In the genomic region with DNA sequence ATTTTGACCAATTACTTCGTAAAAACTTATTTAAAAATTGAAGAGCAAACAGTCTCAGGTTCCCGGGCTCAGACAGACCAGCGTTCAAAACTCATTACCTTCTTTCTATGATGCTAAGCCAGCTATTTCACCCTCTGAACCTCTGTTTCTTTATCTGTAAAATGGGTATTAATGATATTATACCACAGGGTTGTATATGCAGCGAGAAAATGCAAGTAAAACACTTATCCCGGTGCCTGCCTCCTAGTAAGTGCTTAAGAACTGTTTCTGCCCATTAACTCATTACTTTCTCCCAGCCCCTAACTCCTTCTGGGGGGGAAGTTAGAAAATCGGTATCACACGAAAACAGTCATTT, we compare ENCODE assay signal across 1 cellular context.
TF ChIP-seq lines count a peak whose summit lies in the region.

No MANE protein-coding gene starts in this region.

TF ChIP-seq in HEK293, 187 proteins besides CTCF, POLR2A, EP300 and RAD21 (continued from another document and continues in another):
- TF ChIP-seq, protein P1, sequence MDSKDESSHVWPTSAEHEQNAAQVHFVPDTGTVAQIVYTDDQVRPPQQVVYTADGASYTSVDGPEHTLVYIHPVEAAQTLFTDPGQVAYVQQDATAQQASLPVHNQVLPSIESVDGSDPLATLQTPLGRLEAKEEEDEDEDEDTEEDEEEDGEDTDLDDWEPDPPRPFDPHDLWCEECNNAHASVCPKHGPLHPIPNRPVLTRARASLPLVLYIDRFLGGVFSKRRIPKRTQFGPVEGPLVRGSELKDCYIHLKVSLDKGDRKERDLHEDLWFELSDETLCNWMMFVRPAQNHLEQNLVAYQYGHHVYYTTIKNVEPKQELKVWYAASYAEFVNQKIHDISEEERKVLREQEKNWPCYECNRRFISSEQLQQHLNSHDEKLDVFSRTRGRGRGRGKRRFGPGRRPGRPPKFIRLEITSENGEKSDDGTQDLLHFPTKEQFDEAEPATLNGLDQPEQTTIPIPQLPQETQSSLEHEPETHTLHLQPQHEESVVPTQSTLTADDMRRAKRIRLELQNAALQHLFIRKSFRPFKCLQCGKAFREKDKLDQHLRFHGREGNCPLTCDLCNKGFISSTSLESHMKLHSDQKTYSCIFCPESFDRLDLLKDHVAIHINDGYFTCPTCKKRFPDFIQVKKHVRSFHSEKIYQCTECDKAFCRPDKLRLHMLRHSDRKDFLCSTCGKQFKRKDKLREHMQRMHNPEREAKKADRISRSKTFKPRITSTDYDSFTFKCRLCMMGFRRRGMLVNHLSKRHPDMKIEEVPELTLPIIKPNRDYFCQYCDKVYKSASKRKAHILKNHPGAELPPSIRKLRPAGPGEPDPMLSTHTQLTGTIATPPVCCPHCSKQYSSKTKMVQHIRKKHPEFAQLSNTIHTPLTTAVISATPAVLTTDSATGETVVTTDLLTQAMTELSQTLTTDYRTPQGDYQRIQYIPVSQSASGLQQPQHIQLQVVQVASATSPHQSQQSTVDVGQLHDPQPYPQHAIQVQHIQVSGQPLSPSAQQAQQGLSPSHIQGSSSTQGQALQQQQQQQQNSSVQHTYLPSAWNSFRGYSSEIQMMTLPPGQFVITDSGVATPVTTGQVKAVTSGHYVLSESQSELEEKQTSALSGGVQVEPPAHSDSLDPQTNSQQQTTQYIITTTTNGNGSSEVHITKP (tag by site-specific recombination; IDR thresholded peaks at IDR 0.05): no peak
- TF ChIP-seq ZNF48 (tag by site-specific recombination; IDR thresholded peaks at IDR 0.05): no peak
- no peak; the same call in 1 of the 2 replicates for TF ChIP-seq ZNF174 (tag by site-specific recombination; IDR thresholded peaks at IDR 0.05)
- TF ChIP-seq ZBTB48 (tag by site-specific recombination; IDR thresholded peaks at IDR 0.05): no peak; the same call in 1 of the 2 replicates
- no peak for TF ChIP-seq ZFP41 (tag by site-specific recombination; IDR thresholded peaks at IDR 0.05; ENCODE audit: borderline replicate concordance)
- TF ChIP-seq ZNF629 (tag by site-specific recombination; IDR thresholded peaks at IDR 0.05): peak; percentile 2; the same call in 1 of the 2 replicates
- no peak for TF ChIP-seq EGR2 (tag by site-specific recombination; IDR thresholded peaks at IDR 0.05; ENCODE audit: low read depth)
- TF ChIP-seq ZNF660 (tag by site-specific recombination; IDR thresholded peaks at IDR 0.05): peak; percentile 89
- TF ChIP-seq, protein P2, sequence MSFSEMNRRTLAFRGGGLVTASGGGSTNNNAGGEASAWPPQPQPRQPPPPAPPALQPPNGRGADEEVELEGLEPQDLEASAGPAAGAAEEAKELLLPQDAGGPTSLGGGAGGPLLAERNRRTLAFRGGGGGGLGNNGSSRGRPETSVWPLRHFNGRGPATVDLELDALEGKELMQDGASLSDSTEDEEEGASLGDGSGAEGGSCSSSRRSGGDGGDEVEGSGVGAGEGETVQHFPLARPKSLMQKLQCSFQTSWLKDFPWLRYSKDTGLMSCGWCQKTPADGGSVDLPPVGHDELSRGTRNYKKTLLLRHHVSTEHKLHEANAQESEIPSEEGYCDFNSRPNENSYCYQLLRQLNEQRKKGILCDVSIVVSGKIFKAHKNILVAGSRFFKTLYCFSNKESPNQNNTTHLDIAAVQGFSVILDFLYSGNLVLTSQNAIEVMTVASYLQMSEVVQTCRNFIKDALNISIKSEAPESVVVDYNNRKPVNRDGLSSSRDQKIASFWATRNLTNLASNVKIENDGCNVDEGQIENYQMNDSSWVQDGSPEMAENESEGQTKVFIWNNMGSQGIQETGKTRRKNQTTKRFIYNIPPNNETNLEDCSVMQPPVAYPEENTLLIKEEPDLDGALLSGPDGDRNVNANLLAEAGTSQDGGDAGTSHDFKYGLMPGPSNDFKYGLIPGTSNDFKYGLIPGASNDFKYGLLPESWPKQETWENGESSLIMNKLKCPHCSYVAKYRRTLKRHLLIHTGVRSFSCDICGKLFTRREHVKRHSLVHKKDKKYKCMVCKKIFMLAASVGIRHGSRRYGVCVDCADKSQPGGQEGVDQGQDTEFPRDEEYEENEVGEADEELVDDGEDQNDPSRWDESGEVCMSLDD (tag by site-specific recombination; IDR thresholded peaks at IDR 0.05): peak; percentile 49; the same call in 1 of the 2 replicates
- TF ChIP-seq ZNF391 (tag by site-specific recombination; IDR thresholded peaks at IDR 0.05; ENCODE audit: borderline replicate concordance, low read depth): peak; percentile 43; the same call in 1 of the 2 replicates
- no peak for TF ChIP-seq BCL11B (tag by site-specific recombination; IDR thresholded peaks at IDR 0.05; ENCODE audit: low read depth)
- no peak for TF ChIP-seq ZNF311 (tag by site-specific recombination; IDR thresholded peaks at IDR 0.05; ENCODE audit: borderline replicate concordance)
- TF ChIP-seq ZNF157 (tag by site-specific recombination; IDR thresholded peaks at IDR 0.05): no peak
- TF ChIP-seq ZNF423 (tag by site-specific recombination; IDR thresholded peaks at IDR 0.05): no peak
- TF ChIP-seq HOXD13 (CRISPR knock-in tag; IDR thresholded peaks at IDR 0.05; ENCODE audit: borderline replicate concordance): no peak
- TF ChIP-seq SP3 (tag by site-specific recombination; IDR thresholded peaks at IDR 0.05): no peak
- TF ChIP-seq ZNF549 (tag by site-specific recombination; IDR thresholded peaks at IDR 0.05): no peak
- TF ChIP-seq, protein P3, sequence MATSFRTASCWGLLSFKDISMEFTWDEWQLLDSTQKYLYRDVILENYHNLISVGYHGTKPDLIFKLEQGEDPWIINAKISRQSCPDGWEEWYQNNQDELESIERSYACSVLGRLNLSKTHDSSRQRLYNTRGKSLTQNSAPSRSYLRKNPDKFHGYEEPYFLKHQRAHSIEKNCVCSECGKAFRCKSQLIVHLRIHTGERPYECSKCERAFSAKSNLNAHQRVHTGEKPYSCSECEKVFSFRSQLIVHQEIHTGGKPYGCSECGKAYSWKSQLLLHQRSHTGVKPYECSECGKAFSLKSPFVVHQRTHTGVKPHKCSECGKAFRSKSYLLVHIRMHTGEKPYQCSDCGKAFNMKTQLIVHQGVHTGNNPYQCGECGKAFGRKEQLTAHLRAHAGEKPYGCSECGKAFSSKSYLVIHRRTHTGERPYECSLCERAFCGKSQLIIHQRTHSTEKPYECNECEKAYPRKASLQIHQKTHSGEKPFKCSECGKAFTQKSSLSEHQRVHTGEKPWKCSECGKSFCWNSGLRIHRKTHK (tag by site-specific recombination; IDR thresholded peaks at IDR 0.05): no peak
- no peak for TF ChIP-seq SCRT2 (tag by site-specific recombination; IDR thresholded peaks at IDR 0.05)
- TF ChIP-seq ZNF707 (tag by site-specific recombination; IDR thresholded peaks at IDR 0.05): no peak
- TF ChIP-seq GLIS1 (tag by site-specific recombination; IDR thresholded peaks at IDR 0.05): no peak
- TF ChIP-seq, protein P4, sequence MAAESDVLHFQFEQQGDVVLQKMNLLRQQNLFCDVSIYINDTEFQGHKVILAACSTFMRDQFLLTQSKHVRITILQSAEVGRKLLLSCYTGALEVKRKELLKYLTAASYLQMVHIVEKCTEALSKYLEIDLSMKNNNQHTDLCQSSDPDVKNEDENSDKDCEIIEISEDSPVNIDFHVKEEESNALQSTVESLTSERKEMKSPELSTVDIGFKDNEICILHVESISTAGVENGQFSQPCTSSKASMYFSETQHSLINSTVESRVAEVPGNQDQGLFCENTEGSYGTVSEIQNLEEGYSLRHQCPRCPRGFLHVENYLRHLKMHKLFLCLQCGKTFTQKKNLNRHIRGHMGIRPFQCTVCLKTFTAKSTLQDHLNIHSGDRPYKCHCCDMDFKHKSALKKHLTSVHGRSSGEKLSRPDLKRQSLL (tag by site-specific recombination; IDR thresholded peaks at IDR 0.05): peak; percentile 58; the same call in 1 of the 2 replicates
- no peak for TF ChIP-seq ZNF426 (tag by site-specific recombination; IDR thresholded peaks at IDR 0.05)
- no peak for TF ChIP-seq ZNF571 (tag by site-specific recombination; IDR thresholded peaks at IDR 0.05)
- TF ChIP-seq, protein P5, sequence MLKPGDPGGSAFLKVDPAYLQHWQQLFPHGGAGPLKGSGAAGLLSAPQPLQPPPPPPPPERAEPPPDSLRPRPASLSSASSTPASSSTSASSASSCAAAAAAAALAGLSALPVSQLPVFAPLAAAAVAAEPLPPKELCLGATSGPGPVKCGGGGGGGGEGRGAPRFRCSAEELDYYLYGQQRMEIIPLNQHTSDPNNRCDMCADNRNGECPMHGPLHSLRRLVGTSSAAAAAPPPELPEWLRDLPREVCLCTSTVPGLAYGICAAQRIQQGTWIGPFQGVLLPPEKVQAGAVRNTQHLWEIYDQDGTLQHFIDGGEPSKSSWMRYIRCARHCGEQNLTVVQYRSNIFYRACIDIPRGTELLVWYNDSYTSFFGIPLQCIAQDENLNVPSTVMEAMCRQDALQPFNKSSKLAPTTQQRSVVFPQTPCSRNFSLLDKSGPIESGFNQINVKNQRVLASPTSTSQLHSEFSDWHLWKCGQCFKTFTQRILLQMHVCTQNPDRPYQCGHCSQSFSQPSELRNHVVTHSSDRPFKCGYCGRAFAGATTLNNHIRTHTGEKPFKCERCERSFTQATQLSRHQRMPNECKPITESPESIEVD (tag by site-specific recombination; IDR thresholded peaks at IDR 0.05): no peak
- peak; percentile 35; the same call in 1 of the 2 replicates for TF ChIP-seq ZSCAN23 (tag by site-specific recombination; IDR thresholded peaks at IDR 0.05)
- TF ChIP-seq ZXDB (tag by site-specific recombination; IDR thresholded peaks at IDR 0.05): no peak; the same call in 1 of the 2 replicates
- TF ChIP-seq, protein P6, sequence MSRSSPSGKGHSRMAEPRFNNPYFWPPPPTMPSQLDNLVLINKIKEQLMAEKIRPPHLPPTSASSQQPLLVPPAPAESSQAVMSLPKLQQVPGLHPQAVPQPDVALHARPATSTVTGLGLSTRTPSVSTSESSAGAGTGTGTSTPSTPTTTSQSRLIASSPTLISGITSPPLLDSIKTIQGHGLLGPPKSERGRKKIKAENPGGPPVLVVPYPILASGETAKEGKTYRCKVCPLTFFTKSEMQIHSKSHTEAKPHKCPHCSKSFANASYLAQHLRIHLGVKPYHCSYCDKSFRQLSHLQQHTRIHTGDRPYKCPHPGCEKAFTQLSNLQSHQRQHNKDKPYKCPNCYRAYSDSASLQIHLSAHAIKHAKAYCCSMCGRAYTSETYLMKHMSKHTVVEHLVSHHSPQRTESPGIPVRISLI (tag by site-specific recombination; IDR thresholded peaks at IDR 0.05): no peak
- TF ChIP-seq HOXA7 (CRISPR knock-in tag; IDR thresholded peaks at IDR 0.05; ENCODE audit: borderline replicate concordance): no peak
- no peak for TF ChIP-seq TRIM28 (IDR thresholded peaks at IDR 0.05; ENCODE audit: borderline replicate concordance, low read length)
- TF ChIP-seq ZNF473 (tag by site-specific recombination; IDR thresholded peaks at IDR 0.05): no peak
- no peak for TF ChIP-seq ZNF621 (tag by site-specific recombination; IDR thresholded peaks at IDR 0.05)
- no peak for TF ChIP-seq YY2 (tag by site-specific recombination; IDR thresholded peaks at IDR 0.05)
- TF ChIP-seq, protein P7, sequence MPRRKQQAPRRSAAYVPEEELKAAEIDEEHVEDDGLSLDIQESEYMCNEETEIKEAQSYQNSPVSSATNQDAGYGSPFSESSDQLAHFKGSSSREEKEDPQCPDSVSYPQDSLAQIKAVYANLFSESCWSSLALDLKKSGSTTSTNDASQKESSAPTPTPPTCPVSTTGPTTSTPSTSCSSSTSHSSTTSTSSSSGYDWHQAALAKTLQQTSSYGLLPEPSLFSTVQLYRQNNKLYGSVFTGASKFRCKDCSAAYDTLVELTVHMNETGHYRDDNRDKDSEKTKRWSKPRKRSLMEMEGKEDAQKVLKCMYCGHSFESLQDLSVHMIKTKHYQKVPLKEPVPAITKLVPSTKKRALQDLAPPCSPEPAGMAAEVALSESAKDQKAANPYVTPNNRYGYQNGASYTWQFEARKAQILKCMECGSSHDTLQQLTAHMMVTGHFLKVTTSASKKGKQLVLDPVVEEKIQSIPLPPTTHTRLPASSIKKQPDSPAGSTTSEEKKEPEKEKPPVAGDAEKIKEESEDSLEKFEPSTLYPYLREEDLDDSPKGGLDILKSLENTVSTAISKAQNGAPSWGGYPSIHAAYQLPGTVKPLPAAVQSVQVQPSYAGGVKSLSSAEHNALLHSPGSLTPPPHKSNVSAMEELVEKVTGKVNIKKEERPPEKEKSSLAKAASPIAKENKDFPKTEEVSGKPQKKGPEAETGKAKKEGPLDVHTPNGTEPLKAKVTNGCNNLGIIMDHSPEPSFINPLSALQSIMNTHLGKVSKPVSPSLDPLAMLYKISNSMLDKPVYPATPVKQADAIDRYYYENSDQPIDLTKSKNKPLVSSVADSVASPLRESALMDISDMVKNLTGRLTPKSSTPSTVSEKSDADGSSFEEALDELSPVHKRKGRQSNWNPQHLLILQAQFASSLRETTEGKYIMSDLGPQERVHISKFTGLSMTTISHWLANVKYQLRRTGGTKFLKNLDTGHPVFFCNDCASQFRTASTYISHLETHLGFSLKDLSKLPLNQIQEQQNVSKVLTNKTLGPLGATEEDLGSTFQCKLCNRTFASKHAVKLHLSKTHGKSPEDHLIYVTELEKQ (tag by site-specific recombination; IDR thresholded peaks at IDR 0.05; ENCODE audit: borderline replicate concordance): no peak
- TF ChIP-seq GLI4 (tag by site-specific recombination; IDR thresholded peaks at IDR 0.05): no peak
- TF ChIP-seq ZNF561 (tag by site-specific recombination; IDR thresholded peaks at IDR 0.05; ENCODE audit: borderline replicate concordance): 0 out of 2 replicates have a peak, but pooled peaks have one; percentile 17
- TF ChIP-seq, protein P8, sequence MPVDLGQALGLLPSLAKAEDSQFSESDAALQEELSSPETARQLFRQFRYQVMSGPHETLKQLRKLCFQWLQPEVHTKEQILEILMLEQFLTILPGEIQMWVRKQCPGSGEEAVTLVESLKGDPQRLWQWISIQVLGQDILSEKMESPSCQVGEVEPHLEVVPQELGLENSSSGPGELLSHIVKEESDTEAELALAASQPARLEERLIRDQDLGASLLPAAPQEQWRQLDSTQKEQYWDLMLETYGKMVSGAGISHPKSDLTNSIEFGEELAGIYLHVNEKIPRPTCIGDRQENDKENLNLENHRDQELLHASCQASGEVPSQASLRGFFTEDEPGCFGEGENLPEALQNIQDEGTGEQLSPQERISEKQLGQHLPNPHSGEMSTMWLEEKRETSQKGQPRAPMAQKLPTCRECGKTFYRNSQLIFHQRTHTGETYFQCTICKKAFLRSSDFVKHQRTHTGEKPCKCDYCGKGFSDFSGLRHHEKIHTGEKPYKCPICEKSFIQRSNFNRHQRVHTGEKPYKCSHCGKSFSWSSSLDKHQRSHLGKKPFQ (tag by site-specific recombination; IDR thresholded peaks at IDR 0.05): no peak
- no peak for TF ChIP-seq ZNF248 (tag by site-specific recombination; IDR thresholded peaks at IDR 0.05)
- TF ChIP-seq ZNF785 (tag by site-specific recombination; IDR thresholded peaks at IDR 0.05): no peak
- peak; percentile 99 for TF ChIP-seq ZBTB1 (tag by site-specific recombination; IDR thresholded peaks at IDR 0.05)
- no peak for TF ChIP-seq ZNF202 (tag by site-specific recombination; IDR thresholded peaks at IDR 0.05; ENCODE audit: borderline replicate concordance)
- no peak for TF ChIP-seq ZNF555 (tag by site-specific recombination; conservative IDR thresholded peaks at IDR 0.05)
